ENCODE assay signal across 8 cellular contexts in genomic region chr3:112043621-112044201, GRCh38.
DNase-seq lines count a peak whose midpoint lies in the region; ATAC-seq and TF ChIP-seq lines count a peak whose summit lies in the region.

No MANE protein-coding gene starts in this region.

- TF ChIP-seq CTCF in WERI-Rb-1 (IDR thresholded peaks at IDR 0.05; ENCODE audit: low read depth, low read length), result peak; percentile 80

- no peaks in the 10 kb centered on the region for H3K27me3 ChIP-seq in WERI-Rb-1 (ENCODE audit: insufficient read depth, low read depth, severe bottlenecking)

- DNase-seq in CD1c-positive myeloid dendritic cell (ENCODE audit: extremely low spot score) (peak; percentile 72), GM19238 (ENCODE audit: insufficient read length, low spot score) (peak; percentile 43), NCI-H2196 (lab: John Stamatoyannopoulos, UW; ENCODE audit: unreplicated experiment) (peak; percentile 88), WERI-Rb-1 (peak; percentile 68), dedifferentiated amniotic fluid mesenchymal stem cell (ENCODE audit: extremely low spot score) (peak; percentile 81), medulla oblongata (ENCODE audit: extremely low spot score) (peak; percentile 85)
- peak; percentile 3 to 5 for DNase-seq in stimulated activated CD8-positive, alpha-beta memory T cell treated with anti-CD3 and anti-CD28 coated beads, Interleukin-4, amount 100 ng/mL, for 1 hour (ENCODE audit: low read depth in 2 of 2, low spot score in 1 of 2)

- H3K4me3 ChIP-seq in WERI-Rb-1 (ENCODE audit: low read depth, low read length), result no peak overlapping the region

- peak; percentile 85 for ATAC-seq in HG03175 (IDR thresholded peaks at IDR 0.05; ENCODE audit: unreplicated experiment)

- no peak overlapping the region for H3K27ac ChIP-seq in WERI-Rb-1

- no peaks in the 10 kb centered on the region for H3K36me3 ChIP-seq in WERI-Rb-1

- H3K9me3 ChIP-seq in WERI-Rb-1 (ENCODE audit: severe bottlenecking), result no peaks in the 10 kb centered on the region

Comparison
In these comparisons a context has a peak if more than half of its experiments do, and no peak if none do; other contexts are left out.
1. DNase-seq: peak in every context shown above with its lines; median percentile 88 in NCI-H2196; 85 in medulla oblongata; 81 in dedifferentiated amniotic fluid mesenchymal stem cell; 72 in CD1c-positive myeloid dendritic cell; 68 in WERI-Rb-1; 43 in GM19238; 4 in stimulated activated CD8-positive, alpha-beta memory T cell treated with anti-CD3 and anti-CD28 coated beads, Interleukin-4, amount 100 ng/mL, for 1 hour.